Comparison of ENCODE assay signal across 22 cellular contexts in genomic region chr2:55885944-55886281, GRCh38. TPM values are rescaled to one million over a fixed set of nuclear protein-coding genes. Genes with fewer than 3 reads are reported as not detected.
DNase-seq lines count a peak whose midpoint lies in the region; ATAC-seq, FAIRE-seq and TF ChIP-seq lines count a peak whose summit lies in the region.
"Had no signal": no experiment of that assay in that cellular context is flagged by ENCODE, and none has a peak within 500 bp of the region (broad histone marks: within the 10 kb centered on the region; RNA-seq: fewer than 3 reads in every experiment).

No MANE protein-coding gene starts in this region.

- no peak for TF ChIP-seq CTCF in left ventricle myocardium inferior (IDR thresholded peaks at IDR 0.05; ENCODE audit: borderline replicate concordance)
- no peak for TF ChIP-seq CTCF in esophagus squamous epithelium (IDR thresholded peaks at IDR 0.05)
- TF ChIP-seq CTCF in sigmoid colon (IDR thresholded peaks at IDR 0.05), result no peak
- no peak for TF ChIP-seq CTCF in D721Med (IDR thresholded peaks at IDR 0.05; ENCODE audit: insufficient read depth, missing control alignments)

- ATAC-seq in Right ventricle myocardium superior (ENCODE audit: poor library complexity) (no peak), GM21786 (IDR thresholded peaks at IDR 0.05; ENCODE audit: unreplicated experiment) (no peak)

- H3K4me1 ChIP-seq in left ventricle myocardium inferior (peaks cover 58% of the 10 kb centered on the region), esophagus squamous epithelium (peaks cover 0 to 37% (median 24%) of the 10 kb centered on the region in 3 donors), sigmoid colon (peaks cover 0 to 22% (median 10%) of the 10 kb centered on the region in 4 donors)
- H3K4me1 ChIP-seq: Peyer's patch had no signal

- H3K9me3 ChIP-seq in left ventricle myocardium inferior (replicated peaks), result no peaks in the 10 kb centered on the region
- no peaks in the 10 kb centered on the region for H3K9me3 ChIP-seq in esophagus squamous epithelium
- H3K9me3 ChIP-seq in sigmoid colon, result no peaks in the 10 kb centered on the region
- H3K9me3 ChIP-seq: Peyer's patch, testis had no signal

- TF ChIP-seq POLR2A in esophagus squamous epithelium (IDR thresholded peaks at IDR 0.05) (no peak), sigmoid colon (IDR thresholded peaks at IDR 0.05) (no peak)

- no peak overlapping the region for H3K4me3 ChIP-seq in left ventricle myocardium inferior
- no peak overlapping the region for H3K4me3 ChIP-seq in esophagus squamous epithelium
- H3K4me3 ChIP-seq in sigmoid colon, result no peak overlapping the region
- H3K4me3 ChIP-seq: hepatocyte, Peyer's patch, skin epidermis, testis had no signal

- H3K27ac ChIP-seq in left ventricle myocardium inferior (replicated peaks) (peak overlapping the region; percentile 63), esophagus squamous epithelium (peak overlapping the region in 3 of 4 donors; percentile 30 to 63 (median 45)), sigmoid colon (peak overlapping the region in 3 of 4 donors; percentile 6 to 72 (median 29))
- H3K27ac ChIP-seq: testis, VCaP had no signal

- H3K36me3 ChIP-seq in left ventricle myocardium inferior, result no peaks in the 10 kb centered on the region
- H3K36me3 ChIP-seq in esophagus squamous epithelium, result no peaks in the 10 kb centered on the region
- no peaks in the 10 kb centered on the region for H3K36me3 ChIP-seq in sigmoid colon
- H3K36me3 ChIP-seq: Peyer's patch had no signal

- intact Hi-C loops in left ventricle myocardium inferior (cut with micrococcal nuclease), result no loop called here
- intact Hi-C loops in Right ventricle myocardium superior (cut with DNase I), result no loop called here
- intact Hi-C loops in esophagus squamous epithelium (cut with DNase I), result no loop called here
- intact Hi-C loops in sigmoid colon (cut with DNase I), result no loop called here

- H3K27me3 ChIP-seq in left ventricle myocardium inferior (ENCODE audit: low read depth), result no peaks in the 10 kb centered on the region
- no peaks in the 10 kb centered on the region for H3K27me3 ChIP-seq in esophagus squamous epithelium
- no peaks in the 10 kb centered on the region for H3K27me3 ChIP-seq in sigmoid colon
- H3K27me3 ChIP-seq: hepatocyte, Peyer's patch, testis had no signal

- DNase-seq in left ventricle myocardium inferior, result no peak
- DNase-seq in Right ventricle myocardium superior, result no peak
- DNase-seq in esophagus squamous epithelium (lab: John Stamatoyannopoulos, UW), result no peak
- no peak for DNase-seq in sigmoid colon
- DNase-seq in cortex of kidney (lab: John Stamatoyannopoulos, UW), result no peak
- DNase-seq in D721Med (ENCODE audit: insufficient read length, low spot score), result no peak
- no peak for DNase-seq in hypothalamus (lab: John Stamatoyannopoulos, UW)
- DNase-seq: activated CD4-positive, alpha-beta memory T cell treated with anti-CD3 and anti-CD28 coated beads for 36 hours; activated T-cell treated with anti-CD3 and anti-CD28 coated beads, Interleukin-2, amount 50 U/mL, for 48 hours; C1 segment of cervical spinal cord; NCI-H1105 treated with DMSO at 0.1 percent for 48 hours; NCI-H2171; NCI-H774; nucleus accumbens; Peyer's patch; stimulated activated CD4-positive, alpha-beta T cell treated with anti-CD3 and anti-CD28 coated beads, Interleukin-4, amount 100 ng/mL, for 24 hours; testis had no signal

- FAIRE-seq in D721Med (lab: Jason Lieb, UNC), result no peak
- FAIRE-seq: H1 had no signal

- TF ChIP-seq EP300 in sigmoid colon (IDR thresholded peaks at IDR 0.05), result no peak

RNA-seq across cellular contexts. Expression of gene EFEMP1, which starts 37.7 kb away (rescaled TPM):
- total RNA-seq in left ventricle myocardium inferior (72.3 TPM), Right ventricle myocardium superior (62.5 TPM), esophagus squamous epithelium (10 to 100 TPM; 11.2 to 68.3 (median 41.8) TPM), sigmoid colon (100 to 1,000 TPM in 2 of 4 donors, 10 to 100 TPM in 2; 37.7 to 111 (median 84.6) TPM)
- polyA plus RNA-seq in sigmoid colon, result 10 to 100 TPM in 2 of 3 donors, 1 to 10 TPM in 1; 5.3 to 25.2 (median 19.4) TPM
- total RNA-seq: activated CD4-positive, alpha-beta memory T cell treated with anti-CD3 and anti-CD28 coated beads for 36 hours had no signal
